ENCODE assay signal across 1 cellular context in the genomic region with DNA sequence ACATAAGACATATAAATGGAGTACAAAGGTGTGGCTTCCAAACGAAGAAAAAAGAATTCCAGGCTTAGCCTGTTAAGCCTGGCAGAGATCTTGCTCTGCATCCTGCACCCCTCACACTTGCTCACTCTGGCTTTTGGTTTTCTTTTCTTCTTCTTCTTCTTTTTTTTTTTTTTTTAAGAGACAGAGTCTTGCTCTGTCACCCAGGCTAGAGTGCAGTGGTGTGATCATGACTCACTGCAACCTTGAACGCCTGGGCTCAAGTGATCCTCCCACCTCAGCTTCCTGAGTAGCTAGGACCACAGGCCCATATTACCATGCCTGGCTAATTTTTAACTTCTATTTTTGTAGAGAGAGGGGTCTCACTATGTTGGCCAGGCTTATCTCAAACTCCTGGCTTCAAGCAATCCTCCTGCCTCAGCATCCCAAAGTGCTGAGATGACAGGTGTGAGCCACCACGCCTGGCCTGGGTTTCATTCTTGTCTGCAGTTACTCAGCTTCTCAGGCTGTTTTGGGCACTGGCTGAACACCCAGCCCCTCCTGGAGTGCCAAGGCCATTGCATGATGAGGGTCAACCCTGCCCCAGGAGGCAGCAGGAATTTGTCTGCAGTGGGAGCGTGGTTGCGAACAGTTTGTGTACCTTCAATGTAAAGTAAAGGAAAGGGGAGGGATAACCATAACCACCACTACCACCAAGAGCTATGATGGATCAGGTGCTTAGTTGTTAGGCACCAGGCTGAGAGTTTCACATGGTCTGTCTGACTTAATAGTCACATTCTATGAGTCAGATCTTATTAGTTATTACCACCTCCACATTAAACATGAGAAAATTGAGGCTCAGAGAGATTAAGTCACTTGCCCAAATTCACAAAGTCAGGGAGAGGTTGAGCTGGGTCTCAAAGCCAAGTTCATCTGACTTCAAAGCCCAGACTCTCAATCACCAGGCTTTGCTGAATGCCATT.
TF ChIP-seq lines count a peak whose summit lies in the region.

No MANE protein-coding gene starts in this region.

TF ChIP-seq in K562, 482 proteins besides CTCF, POLR2A, EP300 and RAD21:
- TF ChIP-seq, protein P1, sequence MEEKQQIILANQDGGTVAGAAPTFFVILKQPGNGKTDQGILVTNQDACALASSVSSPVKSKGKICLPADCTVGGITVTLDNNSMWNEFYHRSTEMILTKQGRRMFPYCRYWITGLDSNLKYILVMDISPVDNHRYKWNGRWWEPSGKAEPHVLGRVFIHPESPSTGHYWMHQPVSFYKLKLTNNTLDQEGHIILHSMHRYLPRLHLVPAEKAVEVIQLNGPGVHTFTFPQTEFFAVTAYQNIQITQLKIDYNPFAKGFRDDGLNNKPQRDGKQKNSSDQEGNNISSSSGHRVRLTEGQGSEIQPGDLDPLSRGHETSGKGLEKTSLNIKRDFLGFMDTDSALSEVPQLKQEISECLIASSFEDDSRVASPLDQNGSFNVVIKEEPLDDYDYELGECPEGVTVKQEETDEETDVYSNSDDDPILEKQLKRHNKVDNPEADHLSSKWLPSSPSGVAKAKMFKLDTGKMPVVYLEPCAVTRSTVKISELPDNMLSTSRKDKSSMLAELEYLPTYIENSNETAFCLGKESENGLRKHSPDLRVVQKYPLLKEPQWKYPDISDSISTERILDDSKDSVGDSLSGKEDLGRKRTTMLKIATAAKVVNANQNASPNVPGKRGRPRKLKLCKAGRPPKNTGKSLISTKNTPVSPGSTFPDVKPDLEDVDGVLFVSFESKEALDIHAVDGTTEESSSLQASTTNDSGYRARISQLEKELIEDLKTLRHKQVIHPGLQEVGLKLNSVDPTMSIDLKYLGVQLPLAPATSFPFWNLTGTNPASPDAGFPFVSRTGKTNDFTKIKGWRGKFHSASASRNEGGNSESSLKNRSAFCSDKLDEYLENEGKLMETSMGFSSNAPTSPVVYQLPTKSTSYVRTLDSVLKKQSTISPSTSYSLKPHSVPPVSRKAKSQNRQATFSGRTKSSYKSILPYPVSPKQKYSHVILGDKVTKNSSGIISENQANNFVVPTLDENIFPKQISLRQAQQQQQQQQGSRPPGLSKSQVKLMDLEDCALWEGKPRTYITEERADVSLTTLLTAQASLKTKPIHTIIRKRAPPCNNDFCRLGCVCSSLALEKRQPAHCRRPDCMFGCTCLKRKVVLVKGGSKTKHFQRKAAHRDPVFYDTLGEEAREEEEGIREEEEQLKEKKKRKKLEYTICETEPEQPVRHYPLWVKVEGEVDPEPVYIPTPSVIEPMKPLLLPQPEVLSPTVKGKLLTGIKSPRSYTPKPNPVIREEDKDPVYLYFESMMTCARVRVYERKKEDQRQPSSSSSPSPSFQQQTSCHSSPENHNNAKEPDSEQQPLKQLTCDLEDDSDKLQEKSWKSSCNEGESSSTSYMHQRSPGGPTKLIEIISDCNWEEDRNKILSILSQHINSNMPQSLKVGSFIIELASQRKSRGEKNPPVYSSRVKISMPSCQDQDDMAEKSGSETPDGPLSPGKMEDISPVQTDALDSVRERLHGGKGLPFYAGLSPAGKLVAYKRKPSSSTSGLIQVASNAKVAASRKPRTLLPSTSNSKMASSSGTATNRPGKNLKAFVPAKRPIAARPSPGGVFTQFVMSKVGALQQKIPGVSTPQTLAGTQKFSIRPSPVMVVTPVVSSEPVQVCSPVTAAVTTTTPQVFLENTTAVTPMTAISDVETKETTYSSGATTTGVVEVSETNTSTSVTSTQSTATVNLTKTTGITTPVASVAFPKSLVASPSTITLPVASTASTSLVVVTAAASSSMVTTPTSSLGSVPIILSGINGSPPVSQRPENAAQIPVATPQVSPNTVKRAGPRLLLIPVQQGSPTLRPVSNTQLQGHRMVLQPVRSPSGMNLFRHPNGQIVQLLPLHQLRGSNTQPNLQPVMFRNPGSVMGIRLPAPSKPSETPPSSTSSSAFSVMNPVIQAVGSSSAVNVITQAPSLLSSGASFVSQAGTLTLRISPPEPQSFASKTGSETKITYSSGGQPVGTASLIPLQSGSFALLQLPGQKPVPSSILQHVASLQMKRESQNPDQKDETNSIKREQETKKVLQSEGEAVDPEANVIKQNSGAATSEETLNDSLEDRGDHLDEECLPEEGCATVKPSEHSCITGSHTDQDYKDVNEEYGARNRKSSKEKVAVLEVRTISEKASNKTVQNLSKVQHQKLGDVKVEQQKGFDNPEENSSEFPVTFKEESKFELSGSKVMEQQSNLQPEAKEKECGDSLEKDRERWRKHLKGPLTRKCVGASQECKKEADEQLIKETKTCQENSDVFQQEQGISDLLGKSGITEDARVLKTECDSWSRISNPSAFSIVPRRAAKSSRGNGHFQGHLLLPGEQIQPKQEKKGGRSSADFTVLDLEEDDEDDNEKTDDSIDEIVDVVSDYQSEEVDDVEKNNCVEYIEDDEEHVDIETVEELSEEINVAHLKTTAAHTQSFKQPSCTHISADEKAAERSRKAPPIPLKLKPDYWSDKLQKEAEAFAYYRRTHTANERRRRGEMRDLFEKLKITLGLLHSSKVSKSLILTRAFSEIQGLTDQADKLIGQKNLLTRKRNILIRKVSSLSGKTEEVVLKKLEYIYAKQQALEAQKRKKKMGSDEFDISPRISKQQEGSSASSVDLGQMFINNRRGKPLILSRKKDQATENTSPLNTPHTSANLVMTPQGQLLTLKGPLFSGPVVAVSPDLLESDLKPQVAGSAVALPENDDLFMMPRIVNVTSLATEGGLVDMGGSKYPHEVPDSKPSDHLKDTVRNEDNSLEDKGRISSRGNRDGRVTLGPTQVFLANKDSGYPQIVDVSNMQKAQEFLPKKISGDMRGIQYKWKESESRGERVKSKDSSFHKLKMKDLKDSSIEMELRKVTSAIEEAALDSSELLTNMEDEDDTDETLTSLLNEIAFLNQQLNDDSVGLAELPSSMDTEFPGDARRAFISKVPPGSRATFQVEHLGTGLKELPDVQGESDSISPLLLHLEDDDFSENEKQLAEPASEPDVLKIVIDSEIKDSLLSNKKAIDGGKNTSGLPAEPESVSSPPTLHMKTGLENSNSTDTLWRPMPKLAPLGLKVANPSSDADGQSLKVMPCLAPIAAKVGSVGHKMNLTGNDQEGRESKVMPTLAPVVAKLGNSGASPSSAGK (IDR thresholded peaks at IDR 0.05): no peak
- TF ChIP-seq ZFX (CRISPR knock-in tag; IDR thresholded peaks at IDR 0.05): no peak
- peak; percentile 63 for TF ChIP-seq FOSL1 (tag; conservative IDR thresholded peaks at IDR 0.05)
- TF ChIP-seq, protein P2, sequence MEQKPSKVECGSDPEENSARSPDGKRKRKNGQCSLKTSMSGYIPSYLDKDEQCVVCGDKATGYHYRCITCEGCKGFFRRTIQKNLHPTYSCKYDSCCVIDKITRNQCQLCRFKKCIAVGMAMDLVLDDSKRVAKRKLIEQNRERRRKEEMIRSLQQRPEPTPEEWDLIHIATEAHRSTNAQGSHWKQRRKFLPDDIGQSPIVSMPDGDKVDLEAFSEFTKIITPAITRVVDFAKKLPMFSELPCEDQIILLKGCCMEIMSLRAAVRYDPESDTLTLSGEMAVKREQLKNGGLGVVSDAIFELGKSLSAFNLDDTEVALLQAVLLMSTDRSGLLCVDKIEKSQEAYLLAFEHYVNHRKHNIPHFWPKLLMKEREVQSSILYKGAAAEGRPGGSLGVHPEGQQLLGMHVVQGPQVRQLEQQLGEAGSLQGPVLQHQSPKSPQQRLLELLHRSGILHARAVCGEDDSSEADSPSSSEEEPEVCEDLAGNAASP (IDR thresholded peaks at IDR 0.05): no peak
- no peak for TF ChIP-seq ZNF75A (CRISPR knock-in tag; IDR thresholded peaks at IDR 0.05)
- peak; percentile 6; the same call in 1 of the 2 replicates for TF ChIP-seq ZNF175 (CRISPR knock-in tag; IDR thresholded peaks at IDR 0.05; ENCODE audit: low read depth)
- no peak for TF ChIP-seq EWSR1 (IDR thresholded peaks at IDR 0.05; ENCODE audit: borderline replicate concordance, low read depth, partially characterized antibody)
- TF ChIP-seq SP2 (IDR thresholded peaks at IDR 0.05; ENCODE audit: extremely low read depth, low read depth, low read length, poor library complexity, severe bottlenecking): no peak
- TF ChIP-seq ZNF668 (CRISPR knock-in tag; IDR thresholded peaks at IDR 0.05): no peak
- TF ChIP-seq, protein P3, sequence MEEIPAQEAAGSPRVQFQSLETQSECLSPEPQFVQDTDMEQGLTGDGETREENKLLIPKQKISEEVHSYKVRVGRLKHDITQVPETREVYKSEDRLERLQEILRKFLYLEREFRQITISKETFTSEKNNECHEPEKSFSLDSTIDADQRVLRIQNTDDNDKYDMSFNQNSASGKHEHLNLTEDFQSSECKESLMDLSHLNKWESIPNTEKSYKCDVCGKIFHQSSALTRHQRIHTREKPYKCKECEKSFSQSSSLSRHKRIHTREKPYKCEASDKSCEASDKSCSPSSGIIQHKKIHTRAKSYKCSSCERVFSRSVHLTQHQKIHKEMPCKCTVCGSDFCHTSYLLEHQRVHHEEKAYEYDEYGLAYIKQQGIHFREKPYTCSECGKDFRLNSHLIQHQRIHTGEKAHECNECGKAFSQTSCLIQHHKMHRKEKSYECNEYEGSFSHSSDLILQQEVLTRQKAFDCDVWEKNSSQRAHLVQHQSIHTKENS (CRISPR knock-in tag; IDR thresholded peaks at IDR 0.05): no peak
- TF ChIP-seq ZKSCAN8 (CRISPR knock-in tag; IDR thresholded peaks at IDR 0.05): peak; percentile 41; the same call in 1 of the 2 replicates
- TF ChIP-seq ZNF384 (IDR thresholded peaks at IDR 0.05; ENCODE audit: low read depth, low read length): peak; percentile 10; the same call in 1 of the 2 replicates
- no peak for TF ChIP-seq XRCC5 (IDR thresholded peaks at IDR 0.05; ENCODE audit: low read depth, low read length)
- no peak for TF ChIP-seq PPARD (CRISPR knock-in tag; IDR thresholded peaks at IDR 0.05)
- TF ChIP-seq, protein P4, sequence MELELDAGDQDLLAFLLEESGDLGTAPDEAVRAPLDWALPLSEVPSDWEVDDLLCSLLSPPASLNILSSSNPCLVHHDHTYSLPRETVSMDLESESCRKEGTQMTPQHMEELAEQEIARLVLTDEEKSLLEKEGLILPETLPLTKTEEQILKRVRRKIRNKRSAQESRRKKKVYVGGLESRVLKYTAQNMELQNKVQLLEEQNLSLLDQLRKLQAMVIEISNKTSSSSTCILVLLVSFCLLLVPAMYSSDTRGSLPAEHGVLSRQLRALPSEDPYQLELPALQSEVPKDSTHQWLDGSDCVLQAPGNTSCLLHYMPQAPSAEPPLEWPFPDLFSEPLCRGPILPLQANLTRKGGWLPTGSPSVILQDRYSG (tag; conservative IDR thresholded peaks at IDR 0.05; ENCODE audit: low read depth): no peak
- TF ChIP-seq, protein P5, sequence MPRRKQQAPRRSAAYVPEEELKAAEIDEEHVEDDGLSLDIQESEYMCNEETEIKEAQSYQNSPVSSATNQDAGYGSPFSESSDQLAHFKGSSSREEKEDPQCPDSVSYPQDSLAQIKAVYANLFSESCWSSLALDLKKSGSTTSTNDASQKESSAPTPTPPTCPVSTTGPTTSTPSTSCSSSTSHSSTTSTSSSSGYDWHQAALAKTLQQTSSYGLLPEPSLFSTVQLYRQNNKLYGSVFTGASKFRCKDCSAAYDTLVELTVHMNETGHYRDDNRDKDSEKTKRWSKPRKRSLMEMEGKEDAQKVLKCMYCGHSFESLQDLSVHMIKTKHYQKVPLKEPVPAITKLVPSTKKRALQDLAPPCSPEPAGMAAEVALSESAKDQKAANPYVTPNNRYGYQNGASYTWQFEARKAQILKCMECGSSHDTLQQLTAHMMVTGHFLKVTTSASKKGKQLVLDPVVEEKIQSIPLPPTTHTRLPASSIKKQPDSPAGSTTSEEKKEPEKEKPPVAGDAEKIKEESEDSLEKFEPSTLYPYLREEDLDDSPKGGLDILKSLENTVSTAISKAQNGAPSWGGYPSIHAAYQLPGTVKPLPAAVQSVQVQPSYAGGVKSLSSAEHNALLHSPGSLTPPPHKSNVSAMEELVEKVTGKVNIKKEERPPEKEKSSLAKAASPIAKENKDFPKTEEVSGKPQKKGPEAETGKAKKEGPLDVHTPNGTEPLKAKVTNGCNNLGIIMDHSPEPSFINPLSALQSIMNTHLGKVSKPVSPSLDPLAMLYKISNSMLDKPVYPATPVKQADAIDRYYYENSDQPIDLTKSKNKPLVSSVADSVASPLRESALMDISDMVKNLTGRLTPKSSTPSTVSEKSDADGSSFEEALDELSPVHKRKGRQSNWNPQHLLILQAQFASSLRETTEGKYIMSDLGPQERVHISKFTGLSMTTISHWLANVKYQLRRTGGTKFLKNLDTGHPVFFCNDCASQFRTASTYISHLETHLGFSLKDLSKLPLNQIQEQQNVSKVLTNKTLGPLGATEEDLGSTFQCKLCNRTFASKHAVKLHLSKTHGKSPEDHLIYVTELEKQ (CRISPR knock-in tag; IDR thresholded peaks at IDR 0.05): no peak
- TF ChIP-seq NBN (IDR thresholded peaks at IDR 0.05; ENCODE audit: low read depth): no peak
- peak in 1 of 2 experiments; percentile 12; a peak in 1 of 4 replicates for TF ChIP-seq MAZ (CRISPR knock-in tag; conservative IDR thresholded peaks at IDR 0.05 in 1 of 2, IDR thresholded peaks at IDR 0.05 in 1 of 2)
- TF ChIP-seq ZNF644 (tag; IDR thresholded peaks at IDR 0.05; ENCODE audit: low read depth): no peak
- TF ChIP-seq PTTG1 (tag; IDR thresholded peaks at IDR 0.05; ENCODE audit: low read depth): no peak
- no peak for TF ChIP-seq NR2C2 (CRISPR knock-in tag; IDR thresholded peaks at IDR 0.05)
- peak; percentile 35; the same call in 1 of the 2 replicates for TF ChIP-seq NR2C2 (tag; IDR thresholded peaks at IDR 0.05)
- no peak for TF ChIP-seq NR3C1 (CRISPR knock-in tag; IDR thresholded peaks at IDR 0.05)
